Comparison of ENCODE assay signal across 24 cellular contexts in the genomic region with DNA sequence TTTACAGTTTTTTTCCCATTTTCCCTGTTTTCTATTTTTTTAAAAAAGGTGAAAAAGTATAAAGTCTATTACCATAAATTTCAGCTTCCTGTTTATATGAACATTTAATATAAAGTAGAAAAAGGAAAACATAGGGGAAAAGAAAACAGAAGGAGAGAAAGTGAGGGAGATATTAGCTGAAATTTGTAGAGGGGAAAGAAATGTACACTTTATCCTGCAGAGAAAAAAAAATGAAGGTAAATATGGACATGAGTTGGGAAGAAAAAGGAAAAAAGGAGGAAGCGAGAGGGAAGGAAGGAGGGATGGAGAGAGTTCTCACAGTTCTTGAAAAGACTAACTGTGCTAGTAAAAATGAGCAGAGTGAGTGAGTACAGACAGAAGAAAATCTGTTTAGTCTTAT.
DNase-seq lines count a peak whose midpoint lies in the region; ATAC-seq, FAIRE-seq and TF ChIP-seq lines count a peak whose summit lies in the region.
"Had no signal": no experiment of that assay in that cellular context is flagged by ENCODE, and none has a peak within 500 bp of the region (broad histone marks: within the 10 kb centered on the region; RNA-seq: fewer than 3 reads in every experiment).

No MANE protein-coding gene starts in this region.

- H3K9ac ChIP-seq in K562 (ENCODE audit: insufficient read depth in 1 of 2, low read depth in 2 of 2, low read length in 2 of 2) (no peak overlapping the region), smooth muscle cell (ENCODE audit: low read depth) (no peak overlapping the region), GM23248 (no peak overlapping the region)
- H3K9ac ChIP-seq: BLaER1 treated with 17β-estradiol and CSF1 and Interleukin-3, amounts not matched to agents 10 nM and 100 nM had no signal

- H3K79me2 ChIP-seq in K562 (ENCODE audit: control insufficient read depth, insufficient read depth, low read length): no peaks in the 10 kb centered on the region
- no peaks in the 10 kb centered on the region for H3K79me2 ChIP-seq in smooth muscle cell (ENCODE audit: low read depth)
- H3K79me2 ChIP-seq in GM23248 (ENCODE audit: insufficient read depth): no peaks in the 10 kb centered on the region

- peak overlapping the region; percentile 56 for H3K27ac Mint-ChIP-seq in CD4-positive, alpha-beta T cell

- DNase-seq in CD4-positive, alpha-beta T cell: no peak
- no peak for DNase-seq in GM19239 (ENCODE audit: insufficient read length, low spot score)
- no peak for DNase-seq in K562 (ENCODE audit: extremely low read depth in 1 of 4, low spot score in 3 of 4)
- no peak for DNase-seq in smooth muscle cell (lab: John Stamatoyannopoulos, UW; ENCODE audit: unreplicated experiment)
- DNase-seq in GM23248: no peak
- DNase-seq in tibial nerve (ENCODE audit: low spot score in 2 of 2): no peak
- DNase-seq: AML-193; CD8-positive, alpha-beta memory T cell; DMS 273 treated with DMSO at 0.1 percent for 48 hours; DMS79; EL; GDM1; H9; KG1; MM.1S; NCI-H1694; NCI-H2029 treated with DMSO at 0.1 percent for 48 hours; SHP77 had no signal

- no peak for TF ChIP-seq POLR2A in K562 (conservative IDR thresholded peaks at IDR 0.05)
- TF ChIP-seq POLR2A in tibial nerve (IDR thresholded peaks at IDR 0.05): no peak

- FAIRE-seq in GM19239 (lab: Jason Lieb, UNC) (peak; percentile 65), K562 (lab: Jason Lieb, UNC) (no peak)
- FAIRE-seq: A549, GM12878 had no signal

- H3K9me2 ChIP-seq in GM23248 (ENCODE audit: insufficient read depth): no peaks in the 10 kb centered on the region

- H3K9me3 ChIP-seq in CD4-positive, alpha-beta T cell (ENCODE audit: control insufficient read depth, low read length): no peaks in the 10 kb centered on the region
- H3K9me3 ChIP-seq in K562 (replicated peaks; ENCODE audit: control insufficient read depth, insufficient read depth, low read depth, low read length): no peaks in the 10 kb centered on the region
- H3K9me3 ChIP-seq in smooth muscle cell (replicated peaks; ENCODE audit: low read depth): no peaks in the 10 kb centered on the region
- no peaks in the 10 kb centered on the region for H3K9me3 ChIP-seq in GM23248 (ENCODE audit: low read depth)
- H3K9me3 ChIP-seq in tibial nerve: no peaks in the 10 kb centered on the region
- H3K9me3 ChIP-seq: A549; BLaER1 treated with 17β-estradiol and CSF1 and Interleukin-3, amounts not matched to agents 10 nM and 100 nM had no signal

- CTCF ChIA-PET in CD4-positive, alpha-beta T cell (lab: Charles Lee): no interaction called here
- CTCF ChIA-PET in K562 (lab: Yijun Ruan, JAX; ENCODE audit: low intra/inter-chr PET ratio): no interaction called here

- no peaks in the 10 kb centered on the region for H3K36me3 Mint-ChIP-seq in CD4-positive, alpha-beta T cell (ENCODE audit: low read depth)

- no peaks in the 10 kb centered on the region for H3K27me3 Mint-ChIP-seq in CD4-positive, alpha-beta T cell
- H3K27me3 Mint-ChIP-seq: CD8-positive, alpha-beta memory T cell had no signal

- intact Hi-C loops in CD4-positive, alpha-beta T cell (cut with DNase I, micrococcal nuclease): loop anchor here in 1 of 2 experiments (5.0 kb wide), 1 partner anchor 45 kb away; no protein-coding TSS in a partner anchor
- intact Hi-C loops in K562 (cut with micrococcal nuclease): loop anchor here (1.0 to 10.0 kb wide), 2 partner anchors 36 to 168 kb away; no protein-coding TSS in a partner anchor

- H3K4me2 ChIP-seq in K562 (ENCODE audit: insufficient read depth, low read length): no peak overlapping the region
- H3K4me2 ChIP-seq in smooth muscle cell: no peak overlapping the region
- H3K4me2 ChIP-seq in GM23248 (ENCODE audit: unreplicated experiment): no peak overlapping the region
- H3K4me2 ChIP-seq: A549; BLaER1 treated with 17β-estradiol and CSF1 and Interleukin-3, amounts not matched to agents 10 nM and 100 nM had no signal

- H3K4me3 ChIP-seq in K562 (no peak overlapping the region), smooth muscle cell (no peak overlapping the region), GM23248 (no peak overlapping the region), tibial nerve (no peak overlapping the region)
- H3K4me3 ChIP-seq: A549; BLaER1 treated with 17β-estradiol and CSF1 and Interleukin-3, amounts not matched to agents 10 nM and 100 nM; GM12878 had no signal

- TF ChIP-seq EP300 in K562 (IDR thresholded peaks at IDR 0.05; ENCODE audit: low read length): no peak
- TF ChIP-seq EP300 in tibial nerve (IDR thresholded peaks at IDR 0.05): no peak

- H3K9me3 Mint-ChIP-seq in CD4-positive, alpha-beta T cell: no peaks in the 10 kb centered on the region
- H3K9me3 Mint-ChIP-seq: CD8-positive, alpha-beta memory T cell; H9 had no signal

- H3F3A ChIP-seq in smooth muscle cell (ENCODE audit: low read depth): no peaks in the 10 kb centered on the region
- no peaks in the 10 kb centered on the region for H3F3A ChIP-seq in GM23248 (ENCODE audit: insufficient read depth)

- no peak overlapping the region for H3K27ac ChIP-seq in CD4-positive, alpha-beta T cell (ENCODE audit: low read depth, low read length)
- no peak overlapping the region for H3K27ac ChIP-seq in K562 (ENCODE audit: extremely low read depth, low read depth, low read length)
- no peak overlapping the region for H3K27ac ChIP-seq in smooth muscle cell (ENCODE audit: low read depth)
- no peak overlapping the region for H3K27ac ChIP-seq in GM23248
- H3K27ac ChIP-seq in tibial nerve: no peak overlapping the region
- H3K27ac ChIP-seq: A549; BLaER1 treated with 17β-estradiol and CSF1 and Interleukin-3, amounts not matched to agents 10 nM and 100 nM; RWPE1 had no signal

- no peak for TF ChIP-seq CTCF in CD4-positive, alpha-beta T cell (IDR thresholded peaks at IDR 0.05)
- TF ChIP-seq CTCF in K562 (IDR thresholded peaks at IDR 0.05 in 2 of 3, conservative IDR thresholded peaks at IDR 0.05 in 1 of 3; ENCODE audit: insufficient read depth in 2 of 3, low read depth in 1 of 3, low read length in 3 of 3): no peak
- TF ChIP-seq CTCF in smooth muscle cell (IDR thresholded peaks at IDR 0.05; ENCODE audit: borderline replicate concordance, insufficient read depth, poor library complexity, severe bottlenecking): no peak
- no peak for TF ChIP-seq CTCF in tibial nerve (IDR thresholded peaks at IDR 0.05)

- no CpG with 5 or more reads among the region's 1 CpG for WGBS in K562 (ENCODE audit: insufficient coverage, low coverage, missing lambda C conversion rate)
- WGBS in smooth muscle cell (ENCODE audit: low lambda C conversion rate): 88% methylated on average over 1 of the region's 1 CpG
- WGBS in GM23248 (ENCODE audit: low coverage in 1 of 2, low lambda C conversion rate in 2 of 2, missing lambda C conversion rate in 2 of 2), 2 experiments: 94 to 96% methylated on average over 1 of the region's 1 CpG
- WGBS in tibial nerve, 2 donors: 96 to 98% methylated on average over 1 of the region's 1 CpG

- H2AFZ ChIP-seq in K562 (ENCODE audit: low read depth, low read length) (no peak overlapping the region), smooth muscle cell (ENCODE audit: low read depth) (peak overlapping the region; percentile 43), GM23248 (no peak overlapping the region)

- POLR2A ChIA-PET in CD4-positive, alpha-beta T cell (lab: Charles Lee): interaction anchor here (0.7 to 1.1 kb wide), 2 partner anchors 54 to 75 kb away, joined by 3 read pairs; no protein-coding TSS in a partner anchor
- POLR2A ChIA-PET in K562 (lab: Yijun Ruan, JAX): no interaction called here

- no peaks in the 10 kb centered on the region for H4K20me1 ChIP-seq in K562 (replicated peaks; ENCODE audit: control insufficient read depth, insufficient read depth, low read length)
- no peaks in the 10 kb centered on the region for H4K20me1 ChIP-seq in smooth muscle cell (ENCODE audit: low read depth)
- no peaks in the 10 kb centered on the region for H4K20me1 ChIP-seq in GM23248 (ENCODE audit: insufficient read depth)
- H4K20me1 ChIP-seq: BLaER1 treated with 17β-estradiol and CSF1 and Interleukin-3, amounts not matched to agents 10 nM and 100 nM had no signal

- TF ChIP-seq RAD21 in K562 (CRISPR knock-in tag; conservative IDR thresholded peaks at IDR 0.05 in 1 of 2, IDR thresholded peaks at IDR 0.05 in 1 of 2): no peak

- no peaks in the 10 kb centered on the region for H3K9me1 ChIP-seq in K562 (ENCODE audit: control insufficient read depth, insufficient read depth, low read length)

- no peaks in the 10 kb centered on the region for H3K36me3 ChIP-seq in K562 (ENCODE audit: control insufficient read depth, insufficient read depth, low read length)
- H3K36me3 ChIP-seq in smooth muscle cell (ENCODE audit: low read depth): no peaks in the 10 kb centered on the region
- no peaks in the 10 kb centered on the region for H3K36me3 ChIP-seq in GM23248 (ENCODE audit: low read depth)
- H3K36me3 ChIP-seq in tibial nerve: no peaks in the 10 kb centered on the region
- H3K36me3 ChIP-seq: BLaER1 treated with 17β-estradiol and CSF1 and Interleukin-3, amounts not matched to agents 10 nM and 100 nM had no signal

- H3K4me3 Mint-ChIP-seq in CD4-positive, alpha-beta T cell: no peak overlapping the region
- H3K4me3 Mint-ChIP-seq: CD8-positive, alpha-beta memory T cell; H9 had no signal

- no TSS peak for BruUV-seq in K562 (replicated peaks; lab: Mats Ljungman, UMichigan)

- no peak for ATAC-seq in CD4-positive, alpha-beta T cell (ENCODE audit: poor library complexity)
- no peak for ATAC-seq in K562
- no peak for ATAC-seq in HG03520 (IDR thresholded peaks at IDR 0.05; ENCODE audit: unreplicated experiment)
- ATAC-seq: A549, GM12878, Panc1 had no signal

- H3K27me3 ChIP-seq in CD4-positive, alpha-beta T cell (ENCODE audit: control insufficient read depth, insufficient read depth, low read length): no peaks in the 10 kb centered on the region
- H3K27me3 ChIP-seq in K562 (ENCODE audit: control insufficient read depth in 2 of 2, insufficient read depth in 2 of 2, low read length in 2 of 2) (no peaks in the 10 kb centered on the region), smooth muscle cell (ENCODE audit: low read depth) (no peaks in the 10 kb centered on the region), GM23248 (replicated peaks; ENCODE audit: insufficient read depth) (no peaks in the 10 kb centered on the region), tibial nerve (no peaks in the 10 kb centered on the region)
- H3K27me3 ChIP-seq: BLaER1 treated with 17β-estradiol and CSF1 and Interleukin-3, amounts not matched to agents 10 nM and 100 nM had no signal

- peaks cover 46% of the 10 kb centered on the region for H3K4me1 Mint-ChIP-seq in CD4-positive, alpha-beta T cell (ENCODE audit: low read depth)
- H3K4me1 Mint-ChIP-seq: H9 had no signal

- in situ Hi-C loops in K562 (cut with MboI): no loop called here
- in situ Hi-C loops in GM23248 (cut with MboI): no loop called here

- H3K4me1 ChIP-seq in K562 (replicated peaks in 1 of 2; ENCODE audit: control insufficient read depth in 2 of 2, insufficient read depth in 2 of 2, low read length in 2 of 2): peaks cover 0 to 12% of the 10 kb centered on the region in 2 experiments; a peak in 3 of 5 replicates
- no peaks in the 10 kb centered on the region for H3K4me1 ChIP-seq in smooth muscle cell (ENCODE audit: low read depth)
- no peaks in the 10 kb centered on the region for H3K4me1 ChIP-seq in GM23248 (ENCODE audit: insufficient read depth)
- H3K4me1 ChIP-seq in tibial nerve: no peaks in the 10 kb centered on the region
- H3K4me1 ChIP-seq: A549 had no signal
